Comparison of ENCODE assay signal across 13 cellular contexts in the genomic region with DNA sequence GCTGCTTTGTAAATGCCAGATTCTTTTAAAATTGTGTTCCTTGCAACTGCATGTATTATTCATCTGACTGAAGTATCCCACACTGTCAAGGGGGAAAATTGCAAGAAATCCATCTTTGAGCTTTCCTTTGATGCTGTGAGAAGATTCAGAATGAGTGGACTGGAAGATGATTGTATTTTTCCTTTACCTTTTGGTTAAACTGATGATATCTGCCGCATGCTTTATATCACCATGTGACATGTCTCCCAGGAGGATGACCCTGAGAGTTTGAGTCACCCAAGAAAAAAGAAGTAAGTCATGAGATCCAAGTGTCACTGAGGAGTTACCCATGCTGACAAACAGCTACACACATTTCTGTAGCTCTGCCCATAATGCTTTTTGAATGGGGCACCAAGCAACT.
DNase-seq lines count a peak whose midpoint lies in the region; ATAC-seq and TF ChIP-seq lines count a peak whose summit lies in the region.
"Had no signal": no experiment of that assay in that cellular context is flagged by ENCODE, and none has a peak within 500 bp of the region (broad histone marks: within the 10 kb centered on the region; RNA-seq: fewer than 3 reads in every experiment).

No MANE protein-coding gene starts in this region.

- peaks cover 12% of the 10 kb centered on the region for H3K9me3 Mint-ChIP-seq in activated CD4-positive, alpha-beta T cell treated with anti-CD3 and anti-CD28 coated beads, Interleukin-2, amount 10 ng/mL, durations not matched to agents 24 days and 14 days
- H3K9me3 Mint-ChIP-seq in effector memory CD8-positive, alpha-beta T cell, result no peaks in the 10 kb centered on the region
- H3K9me3 Mint-ChIP-seq: WTC11 had no signal

- H3K4me3 Mint-ChIP-seq in activated CD4-positive, alpha-beta T cell treated with anti-CD3 and anti-CD28 coated beads, Interleukin-2, amount 10 ng/mL, durations not matched to agents 24 days and 14 days, result peak overlapping the region; percentile 46
- H3K4me3 Mint-ChIP-seq in effector memory CD8-positive, alpha-beta T cell, result no peak overlapping the region
- H3K4me3 Mint-ChIP-seq: WTC11 had no signal

- no peak for ATAC-seq in effector memory CD8-positive, alpha-beta T cell (replicated peaks)
- ATAC-seq: WTC11 had no signal

- no peaks in the 10 kb centered on the region for H3K27me3 Mint-ChIP-seq in activated CD4-positive, alpha-beta T cell treated with anti-CD3 and anti-CD28 coated beads, Interleukin-2, amount 10 ng/mL, durations not matched to agents 24 days and 14 days
- no peaks in the 10 kb centered on the region for H3K27me3 Mint-ChIP-seq in effector memory CD8-positive, alpha-beta T cell

- H3K4me1 Mint-ChIP-seq in activated CD4-positive, alpha-beta T cell treated with anti-CD3 and anti-CD28 coated beads, Interleukin-2, amount 10 ng/mL, durations not matched to agents 24 days and 14 days, result peaks cover 28% of the 10 kb centered on the region
- no peaks in the 10 kb centered on the region for H3K4me1 Mint-ChIP-seq in effector memory CD8-positive, alpha-beta T cell (ENCODE audit: low read depth in 2 of 2)

- no peak overlapping the region for H3K4me3 ChIP-seq in epithelial cell of esophagus (ENCODE audit: low read length)
- H3K4me3 ChIP-seq: right lobe of liver had no signal

- H3K27ac Mint-ChIP-seq in activated CD4-positive, alpha-beta T cell treated with anti-CD3 and anti-CD28 coated beads, Interleukin-2, amount 10 ng/mL, durations not matched to agents 24 days and 14 days, result peak overlapping the region; percentile 87
- peak overlapping the region in 1 of 2 donors; percentile 49 for H3K27ac Mint-ChIP-seq in effector memory CD8-positive, alpha-beta T cell
- H3K27ac Mint-ChIP-seq: WTC11 had no signal

- H3K36me3 Mint-ChIP-seq in activated CD4-positive, alpha-beta T cell treated with anti-CD3 and anti-CD28 coated beads, Interleukin-2, amount 10 ng/mL, durations not matched to agents 24 days and 14 days (ENCODE audit: low read depth), result peaks cover 5% of the 10 kb centered on the region
- no peaks in the 10 kb centered on the region for H3K36me3 Mint-ChIP-seq in effector memory CD8-positive, alpha-beta T cell (ENCODE audit: insufficient read depth)
- H3K36me3 Mint-ChIP-seq: WTC11 had no signal

- intact Hi-C loops in activated CD4-positive, alpha-beta T cell treated with anti-CD3 and anti-CD28 coated beads, Interleukin-2, amount 10 ng/mL, durations not matched to agents 24 days and 14 days (cut with micrococcal nuclease), result loop anchor here (1.0 to 2.0 kb wide), 6 partner anchors 57 to 443 kb away; a partner anchor contains a TSS

- no peak for DNase-seq in activated CD4-positive, alpha-beta T cell treated with anti-CD3 and anti-CD28 coated beads, Interleukin-2, amount 10 ng/mL, durations not matched to agents 24 days and 14 days
- DNase-seq in activated CD4-positive, alpha-beta T cell treated with anti-CD3 and anti-CD28 coated beads, Interleukin-2, amount 50 U/mL, for 1 hour, result no peak
- DNase-seq in RPMI7951 (ENCODE audit: low read depth) (peak; percentile 69), epithelial cell of esophagus (ENCODE audit: low read depth) (peak; percentile 16), UCSD-AML1 (lab: John Stamatoyannopoulos, UW; ENCODE audit: unreplicated experiment) (no peak), hippocampal formation (lab: John Stamatoyannopoulos, UW) (no peak)
- DNase-seq in stimulated activated CD4-positive, alpha-beta T cell treated with anti-CD3 and anti-CD28 coated beads, TNF-alpha, amount 100 ng/mL, for 24 hours (ENCODE audit: low read depth in 3 of 3), result peak in 2 of 3 experiments; percentile 2 to 8
- DNase-seq in effector memory CD8-positive, alpha-beta T cell, result no peak
- DNase-seq: aorta, GOT3, NCI-H2171, right lobe of liver had no signal

- no peak for TF ChIP-seq CTCF in epithelial cell of esophagus (IDR thresholded peaks at IDR 0.05; ENCODE audit: insufficient read depth, low read depth, low read length, missing control alignments)

Comparison
In these comparisons a context has a peak if more than half of its experiments do, and no peak if none do; other contexts are left out.
1. DNase-seq: peak in RPMI7951 (single experiment), epithelial cell of esophagus (single experiment) and stimulated activated CD4-positive, alpha-beta T cell treated with anti-CD3 and anti-CD28 coated beads, TNF-alpha, amount 100 ng/mL, for 24 hours (2 of 3); none in activated CD4-positive, alpha-beta T cell treated with anti-CD3 and anti-CD28 coated beads, Interleukin-2, amount 10 ng/mL, durations not matched to agents 24 days and 14 days (single experiment), activated CD4-positive, alpha-beta T cell treated with anti-CD3 and anti-CD28 coated beads, Interleukin-2, amount 50 U/mL, for 1 hour (single experiment), effector memory CD8-positive, alpha-beta T cell (0 of 3), UCSD-AML1 (single experiment) and hippocampal formation (0 of 2).